Comparison of ENCODE assay signal across 8 cellular contexts in genomic region chr2:95389256-95390119, GRCh38. TPM values are rescaled to one million over a fixed set of nuclear protein-coding genes. Genes with fewer than 3 reads are reported as not detected.
DNase-seq lines count a peak whose midpoint lies in the region; ATAC-seq and TF ChIP-seq lines count a peak whose summit lies in the region.

No MANE protein-coding gene starts in this region.

- TF ChIP-seq CTCF in Peyer's patch (IDR thresholded peaks at IDR 0.05) (peak; percentile 13 to 69 (median 59)), adrenal gland (IDR thresholded peaks at IDR 0.05) (peak; percentile 54 to 81 (median 76))

- peak; percentile 61 for ATAC-seq in HG03103 (IDR thresholded peaks at IDR 0.05; ENCODE audit: low read depth, unreplicated experiment)

- H3K36me3 ChIP-seq in Peyer's patch (no peaks in the 10 kb centered on the region), adrenal gland (replicated peaks in 1 of 2) (no peaks in the 10 kb centered on the region)

- intact Hi-C loops in adrenal gland (cut with DNase I), result loop anchor here in 1 of 2 donors (5.0 kb wide), 1 partner anchor 338 kb away; no protein-coding TSS in a partner anchor

- no peaks in the 10 kb centered on the region for H3K9me3 ChIP-seq in Peyer's patch
- H3K9me3 ChIP-seq in adrenal gland (replicated peaks in 1 of 3), result no peaks in the 10 kb centered on the region

- H3K27me3 ChIP-seq in Peyer's patch (no peaks in the 10 kb centered on the region), adrenal gland (no peaks in the 10 kb centered on the region)

- H3K4me1 ChIP-seq in Peyer's patch (peaks cover 0 to 37% (median 1%) of the 10 kb centered on the region in 4 donors), adrenal gland (replicated peaks in 1 of 2) (no peaks in the 10 kb centered on the region)

- H3K4me3 ChIP-seq in Peyer's patch (no peak overlapping the region), adrenal gland (no peak overlapping the region)

- WGBS in adrenal gland, 4 donors, result 63 to 80% (median 66%) methylated on average over 25 to 44 of the region's 44 CpGs

- TF ChIP-seq POLR2A in Peyer's patch (IDR thresholded peaks at IDR 0.05) (peak; percentile 71 to 79), adrenal gland (IDR thresholded peaks at IDR 0.05) (no peak)

- DNase-seq in NCI-H510A treated with DMSO at 0.1 percent for 48 hours (lab: John Stamatoyannopoulos, UW), result peak; percentile 1
- no peak for DNase-seq in NCI-H510A (lab: John Stamatoyannopoulos, UW)
- DNase-seq in Peyer's patch, result peak in 2 of 3 donors; percentile 87 to 88
- peak in 6 of 7 donors; percentile 34 to 75 (median 59) for DNase-seq in adrenal gland
- peak; percentile 83 for DNase-seq in hepatic stellate cell (ENCODE audit: low spot score)
- peak; percentile 86 for DNase-seq in retina
- no peak for DNase-seq in NCI-H2081 treated with DMSO at 0.1 percent for 48 hours (lab: John Stamatoyannopoulos, UW)

- H3K27ac ChIP-seq in Peyer's patch (peak overlapping the region in 3 of 4 donors; percentile 77 to 97 (median 95)), adrenal gland (no peak overlapping the region)

RNA-seq across cellular contexts. Expression of gene FAHD2A, which starts 13.0 kb away (rescaled TPM):
- total RNA-seq in Peyer's patch, result 100 to 1,000 TPM in 2 of 4 donors, 10 to 100 TPM in 2; 10.7 to 112 (median 87.1) TPM
- total RNA-seq in adrenal gland, result 10 to 100 TPM; 12.9 to 35.2 (median 27.8) TPM
- polyA plus RNA-seq in adrenal gland, result 10 to 100 TPM; 22.6 to 28.6 (median 28.1) TPM

Comparison
In these comparisons a context has a peak if more than half of its experiments do, and no peak if none do; other contexts are left out.
1. DNase-seq: peak in NCI-H510A treated with DMSO at 0.1 percent for 48 hours (single experiment), Peyer's patch (2 of 3), adrenal gland (6 of 7), hepatic stellate cell (single experiment) and retina (single experiment); none in NCI-H510A (single experiment) and NCI-H2081 treated with DMSO at 0.1 percent for 48 hours (single experiment).
2. H3K27ac ChIP-seq: peak in Peyer's patch (3 of 4); none in adrenal gland (0 of 5).
3. POLR2A ChIP-seq: peak in Peyer's patch (2 of 2); none in adrenal gland (0 of 2).